3 cellular contexts compared by ENCODE assay signal in genomic region chr6:136483005-136483404, GRCh38.
DNase-seq lines count a peak whose midpoint lies in the region; ATAC-seq, FAIRE-seq and TF ChIP-seq lines count a peak whose summit lies in the region.
"Not testable (repeated sequence)": the region's sequence is repeated elsewhere in the genome, so short reads cannot be mapped to it uniquely, and the experiment has no call there.

No MANE protein-coding gene starts in this region.

- intact Hi-C loops in K562 (cut with micrococcal nuclease), result not testable (repeated sequence)

- not testable (repeated sequence) for BruUV-seq in K562 (replicated peaks; lab: Mats Ljungman, UMichigan)

- 32% methylated on average over 2 of the region's 2 CpGs for WGBS in K562 (ENCODE audit: insufficient coverage, low coverage, missing lambda C conversion rate)

- not testable (repeated sequence) for H3K9me3 ChIP-seq in HEK293 (ENCODE audit: control insufficient read depth, insufficient read depth, low read depth, low read length); K562 (replicated peaks; ENCODE audit: control insufficient read depth, insufficient read depth, low read depth, low read length)

- TF ChIP-seq CTCF in HEK293 (tag by site-specific recombination; IDR thresholded peaks at IDR 0.05); K562 (IDR thresholded peaks at IDR 0.05 in 2 of 3, conservative IDR thresholded peaks at IDR 0.05 in 1 of 3; ENCODE audit: insufficient read depth in 2 of 3, low read depth in 1 of 3, low read length in 3 of 3): not testable (repeated sequence)

- not testable (repeated sequence) for ATAC-seq in SK-N-SH treated with all-trans-retinoic acid at 6 μM for 48 hours, K562

- not testable (repeated sequence) for TF ChIP-seq RAD21 in K562 (CRISPR knock-in tag; conservative IDR thresholded peaks at IDR 0.05 in 1 of 2, IDR thresholded peaks at IDR 0.05 in 1 of 2)

- CTCF ChIA-PET in HEK293 (lab: Yijun Ruan, JAX), result not testable (repeated sequence)
- CTCF ChIA-PET in K562 (lab: Yijun Ruan, JAX; ENCODE audit: low intra/inter-chr PET ratio), result interaction anchor here (0.7 kb wide), 1 partner anchor 444 kb away, joined by 3 read pairs; no protein-coding TSS in a partner anchor

- not testable (repeated sequence) for H3K4me2 ChIP-seq in K562 (ENCODE audit: insufficient read depth, low read length)

- H3K36me3 ChIP-seq in HEK293 (ENCODE audit: control insufficient read depth in 2 of 2, insufficient read depth in 1 of 2, low read length in 2 of 2); K562 (ENCODE audit: control insufficient read depth, insufficient read depth, low read length): not testable (repeated sequence)

- POLR2A ChIA-PET in HEK293 (lab: Yijun Ruan, JAX); K562 (lab: Yijun Ruan, JAX): not testable (repeated sequence)

- H3K79me2 ChIP-seq in K562 (ENCODE audit: control insufficient read depth, insufficient read depth, low read length), result not testable (repeated sequence)

- not testable (repeated sequence) for TF ChIP-seq EP300 in K562 (IDR thresholded peaks at IDR 0.05; ENCODE audit: low read length)

- not testable (repeated sequence) for H3K4me3 ChIP-seq in HEK293 (ENCODE audit: low read depth, low read length); K562

- H3K4me1 ChIP-seq in HEK293 (ENCODE audit: control insufficient read depth, insufficient read depth, low read length); K562 (replicated peaks in 1 of 2; ENCODE audit: control insufficient read depth in 2 of 2, insufficient read depth in 2 of 2, low read length in 2 of 2): not testable (repeated sequence)

- H2AFZ ChIP-seq in K562 (ENCODE audit: low read depth, low read length), result not testable (repeated sequence)

- not testable (repeated sequence) for DNase-seq in K562 (ENCODE audit: extremely low read depth in 1 of 4, low spot score in 3 of 4)

- not testable (repeated sequence) for H3K9ac ChIP-seq in K562 (ENCODE audit: insufficient read depth in 1 of 2, low read depth in 2 of 2, low read length in 2 of 2)

- not testable (repeated sequence) for H3K9me1 ChIP-seq in K562 (ENCODE audit: control insufficient read depth, insufficient read depth, low read length)

- not testable (repeated sequence) for H3K27me3 ChIP-seq in K562 (ENCODE audit: control insufficient read depth in 2 of 2, insufficient read depth in 2 of 2, low read length in 2 of 2)

- not testable (repeated sequence) for H4K20me1 ChIP-seq in K562 (replicated peaks; ENCODE audit: control insufficient read depth, insufficient read depth, low read length)

- H3K27ac ChIP-seq in HEK293 (ENCODE audit: extremely low read depth, low read depth, low read length); K562 (ENCODE audit: extremely low read depth, low read depth, low read length): not testable (repeated sequence)

- in situ Hi-C loops in K562 (cut with MboI), result not testable (repeated sequence)

- TF ChIP-seq POLR2A in K562 (conservative IDR thresholded peaks at IDR 0.05), result not testable (repeated sequence)

- FAIRE-seq in K562 (lab: Jason Lieb, UNC), result not testable (repeated sequence)

TF ChIP-seq in HEK293, 187 proteins besides CTCF, POLR2A, EP300 and RAD21:
- TF ChIP-seq ZNF146 (tag by site-specific recombination; IDR thresholded peaks at IDR 0.05), result peak; percentile 90
- 0 out of 2 replicates have a peak, but pooled peaks have one; percentile 55 for TF ChIP-seq ZNF280D (tag by site-specific recombination; IDR thresholded peaks at IDR 0.05)
- TF ChIP-seq ZNF580 (tag by site-specific recombination; IDR thresholded peaks at IDR 0.05), result peak; percentile 81
TF ChIP-seq in HEK293: peak in this region for 3; not testable (repeated sequence) for 184.

TF ChIP-seq in SK-N-SH treated with all-trans-retinoic acid at 6 μM for 48 hours, 23 proteins besides CTCF, POLR2A, EP300 and RAD21:
- peak; percentile 88 for TF ChIP-seq ZNF8 (CRISPR knock-in tag; IDR thresholded peaks at IDR 0.05)

TF ChIP-seq in K562, 482 proteins besides CTCF, POLR2A, EP300 and RAD21:
- TF ChIP-seq RBM25 (IDR thresholded peaks at IDR 0.05; ENCODE audit: low read depth, low read length, severe bottlenecking) (peak; percentile 57), ZNF146 (CRISPR knock-in tag; IDR thresholded peaks at IDR 0.05; ENCODE audit: unreplicated experiment) (peak; percentile 94)
